In genomic region chr3:173635826-173636225, GRCh38 we compare ENCODE assay signal across 28 cellular contexts.
"Had no signal": no experiment of that assay in that cellular context is flagged by ENCODE, and none has a peak within 500 bp of the region (broad histone marks: within the 10 kb centered on the region; RNA-seq: fewer than 3 reads in every experiment).

No MANE protein-coding gene starts in this region.

- H3K4me1 Mint-ChIP-seq: immature natural killer cell; memory B cell; naive thymus-derived CD4-positive, alpha-beta T cell; stimulated activated effector memory CD8-positive, alpha-beta T cell treated with anti-CD3 and anti-CD28 coated beads, Interleukin-12 subunit alpha, Interleukin-12 subunit beta, amount 100 ng/mL, for 72 hours had no signal

- DNase-seq: hypothalamus; immature natural killer cell; kidney; left colon; left lung; midbrain; mucosa of descending colon; naive thymus-derived CD4-positive, alpha-beta T cell; nucleus accumbens; pancreas; retina; right cardiac atrium; stimulated activated CD4-positive, alpha-beta T cell treated with anti-CD3 and anti-CD28 coated beads, Interleukin-12 subunit alpha, Interleukin-12 subunit beta, amount 100 ng/mL, for 4 hours; stimulated activated CD4-positive, alpha-beta T cell treated with anti-CD3 and anti-CD28 coated beads, Interleukin-4, amount 100 ng/mL, for 24 hours; stimulated activated naive CD4-positive, alpha-beta T cell; tibial artery; trophoblast cell; uterus had no signal

- H3K36me3 ChIP-seq: left lung, pancreas, prostate gland, suprapubic skin, thoracic aorta, tibial artery, uterus had no signal

- H3K4me3 Mint-ChIP-seq: immature natural killer cell; memory B cell; naive thymus-derived CD4-positive, alpha-beta T cell; natural killer cell treated with Interleukin-12 subunit alpha and Interleukin-12 subunit beta and Interleukin-15 and Interleukin-18, amount 100 ng/mL, for 72 hours; stimulated activated effector memory CD8-positive, alpha-beta T cell treated with anti-CD3 and anti-CD28 coated beads, Interleukin-12 subunit alpha, Interleukin-12 subunit beta, amount 100 ng/mL, for 72 hours; stimulated activated naive CD8-positive, alpha-beta T cell treated with anti-CD3 and anti-CD28 coated beads, Interleukin-15, Interleukin-2, amounts not matched to agents 100 ng/mL and 50 ng/mL, for 24 hours had no signal

- H3K36me3 Mint-ChIP-seq: memory B cell; naive thymus-derived CD4-positive, alpha-beta T cell; natural killer cell treated with Interleukin-12 subunit alpha and Interleukin-12 subunit beta and Interleukin-15 and Interleukin-18, amount 100 ng/mL, for 72 hours; stimulated activated effector memory CD8-positive, alpha-beta T cell treated with anti-CD3 and anti-CD28 coated beads, Interleukin-12 subunit alpha, Interleukin-12 subunit beta, amount 100 ng/mL, for 72 hours had no signal

- H3K27me3 Mint-ChIP-seq: memory B cell; naive thymus-derived CD4-positive, alpha-beta T cell; natural killer cell treated with Interleukin-12 subunit alpha and Interleukin-12 subunit beta and Interleukin-15 and Interleukin-18, amount 100 ng/mL, for 72 hours; stimulated activated naive CD8-positive, alpha-beta T cell treated with anti-CD3 and anti-CD28 coated beads, Interleukin-15, Interleukin-2, amounts not matched to agents 100 ng/mL and 50 ng/mL, for 24 hours had no signal

- H3K27ac Mint-ChIP-seq: immature natural killer cell; memory B cell; naive thymus-derived CD4-positive, alpha-beta T cell; natural killer cell treated with Interleukin-12 subunit alpha and Interleukin-12 subunit beta and Interleukin-15 and Interleukin-18, amount 100 ng/mL, for 72 hours; stimulated activated effector memory CD8-positive, alpha-beta T cell treated with anti-CD3 and anti-CD28 coated beads, Interleukin-12 subunit alpha, Interleukin-12 subunit beta, amount 100 ng/mL, for 72 hours; stimulated activated naive CD8-positive, alpha-beta T cell treated with anti-CD3 and anti-CD28 coated beads, Interleukin-15, Interleukin-2, amounts not matched to agents 100 ng/mL and 50 ng/mL, for 24 hours had no signal

- H3K9me3 ChIP-seq: left lung, mucosa of descending colon, pancreas, prostate gland, suprapubic skin, thoracic aorta, tibial artery, uterus had no signal

- H3K27me3 ChIP-seq: left lung, pancreas, suprapubic skin, tibial artery, uterus had no signal

- H3K4me3 ChIP-seq: left lung, lung, mucosa of descending colon, pancreas, prostate gland, skin epidermis, suprapubic skin, thoracic aorta, tibial artery, uterus had no signal

- H3K27ac ChIP-seq: left lung, pancreas, prostate gland, skin epidermis, suprapubic skin, thoracic aorta, tibial artery, uterus had no signal

- ATAC-seq: left colon; left lung; mucosa of descending colon; naive thymus-derived CD4-positive, alpha-beta T cell; natural killer cell treated with Interleukin-12 subunit alpha and Interleukin-12 subunit beta and Interleukin-15 and Interleukin-18, amount 100 ng/mL, for 72 hours; pancreas; right cardiac atrium; sciatic nerve; stimulated activated effector memory CD8-positive, alpha-beta T cell treated with anti-CD3 and anti-CD28 coated beads, Interleukin-12 subunit alpha, Interleukin-12 subunit beta, amount 100 ng/mL, for 72 hours had no signal

- H3K4me1 ChIP-seq: left lung, prostate gland, suprapubic skin, uterus had no signal
